Comparison of ENCODE assay signal across 14 cellular contexts in genomic region chr14:90534091-90534837, GRCh38.
DNase-seq lines count a peak whose midpoint lies in the region; ATAC-seq and TF ChIP-seq lines count a peak whose summit lies in the region.
"Had no signal": no experiment of that assay in that cellular context is flagged by ENCODE, and none has a peak within 500 bp of the region (broad histone marks: within the 10 kb centered on the region; RNA-seq: fewer than 3 reads in every experiment).

No MANE protein-coding gene starts in this region.

- no peaks in the 10 kb centered on the region for H3K27me3 ChIP-seq in IMR-90 (ENCODE audit: control insufficient read depth, insufficient read depth, low read length)
- H3K27me3 ChIP-seq in left lung: no peaks in the 10 kb centered on the region
- H3K27me3 ChIP-seq: tibial nerve had no signal

- no peak for TF ChIP-seq RAD21 in IMR-90 (IDR thresholded peaks at IDR 0.05; ENCODE audit: low read length)

- H3K14ac ChIP-seq in IMR-90 (replicated peaks; ENCODE audit: low read depth, low read length): no peak overlapping the region

- H3K27ac Mint-ChIP-seq in Calu3 (ENCODE audit: unreplicated experiment): no peak overlapping the region

- H3K27ac ChIP-seq in IMR-90 (ENCODE audit: insufficient read depth, low read length) (no peak overlapping the region), left lung (no peak overlapping the region)
- H3K27ac ChIP-seq: SK-N-MC, tibial nerve had no signal

- no peak overlapping the region for H4K5ac ChIP-seq in IMR-90 (ENCODE audit: low read depth, low read length)

- no peak for TF ChIP-seq POLR2A in IMR-90 (IDR thresholded peaks at IDR 0.05; ENCODE audit: low read depth, low read length)

- H3K4me3 ChIP-seq in AG10803 (ENCODE audit: low read length): no peak overlapping the region
- H3K4me3 ChIP-seq in IMR-90 (ENCODE audit: insufficient read depth, low read depth, low read length): no peak overlapping the region
- H3K4me3 ChIP-seq in left lung: no peak overlapping the region
- H3K4me3 ChIP-seq: SK-N-MC, tibial nerve had no signal

- no peaks in the 10 kb centered on the region; the same call in 1 of the 2 replicates for H3K9me1 ChIP-seq in IMR-90 (ENCODE audit: insufficient read depth, low read length)

- no peak overlapping the region for H3K18ac ChIP-seq in IMR-90 (ENCODE audit: low read depth, low read length)

- H3K4me1 Mint-ChIP-seq in Calu3 (ENCODE audit: low read depth, unreplicated experiment): peaks cover 17% of the 10 kb centered on the region

- no peak overlapping the region for H2BK15ac ChIP-seq in IMR-90 (ENCODE audit: low read depth, low read length)

- intact Hi-C loops in IMR-90 (cut with micrococcal nuclease) (no loop called here), left lung (cut with DNase I) (no loop called here), Calu3 (cut with micrococcal nuclease; ENCODE audit: unreplicated experiment) (no loop called here)

- H4K20me1 ChIP-seq in IMR-90 (ENCODE audit: insufficient read depth, low read length): no peaks in the 10 kb centered on the region

- CTCF ChIA-PET in IMR-90 (lab: Yijun Ruan, JAX): no interaction called here
- CTCF ChIA-PET in Calu3 (lab: Charles Lee): no interaction called here

- H3K9me3 Mint-ChIP-seq in Calu3 (ENCODE audit: low read depth, unreplicated experiment): no peaks in the 10 kb centered on the region

- peak; percentile 20 for DNase-seq in AG10803 (ENCODE audit: low read depth)
- peak; percentile 22 for DNase-seq in IMR-90
- DNase-seq in astrocyte of the hippocampus (ENCODE audit: low read depth, low spot score): peak; percentile 77
- DNase-seq in left lung: no peak
- DNase-seq in Calu3: no peak
- DNase-seq in NCI-H1436 (lab: John Stamatoyannopoulos, UW): no peak
- no peak for DNase-seq in activated T-cell treated with anti-CD3 and anti-CD28 coated beads, Interleukin-2, amount 50 U/mL, for 48 hours
- DNase-seq: activated CD4-positive, alpha-beta T cell treated with anti-CD3 and anti-CD28 coated beads, Interleukin-2, amount 50 U/mL, for 4 hours; activated naive CD4-positive, alpha-beta T cell treated with anti-CD3 and anti-CD28 coated beads, Interleukin-2, amount 50 U/mL, for 16 hours; AML-193; NCI-H1694 had no signal

- no peak overlapping the region for H3K23ac ChIP-seq in IMR-90 (ENCODE audit: low read depth, low read length)

- peak overlapping the region; percentile 51; the same call in 1 of the 2 replicates for H2AK5ac ChIP-seq in IMR-90 (ENCODE audit: low read depth, low read length)

- dilution Hi-C loops in IMR-90 (cut with HindIII; ENCODE audit: low sequenced_read_pairs, unreplicated experiment): no loop called here

- H3K4me3 Mint-ChIP-seq in Calu3 (ENCODE audit: low read depth, unreplicated experiment): no peak overlapping the region

- H3K4ac ChIP-seq in IMR-90 (ENCODE audit: low read depth, low read length): no peak overlapping the region

- no peak overlapping the region for H2BK20ac ChIP-seq in IMR-90 (ENCODE audit: low read depth, low read length)

- TF ChIP-seq CTCF in AG10803 (conservative IDR thresholded peaks at IDR 0.05; ENCODE audit: low read length) (no peak), IMR-90 (conservative IDR thresholded peaks at IDR 0.05; ENCODE audit: low read depth, low read length) (no peak), left lung (IDR thresholded peaks at IDR 0.05) (no peak), Calu3 (IDR thresholded peaks at IDR 0.05; ENCODE audit: unreplicated experiment) (no peak)

- H3K36me3 Mint-ChIP-seq in Calu3 (ENCODE audit: insufficient read depth, unreplicated experiment): no peaks in the 10 kb centered on the region

- peak overlapping the region; percentile 5 for H2AK9ac ChIP-seq in IMR-90 (replicated peaks; ENCODE audit: low read depth, low read length, poor library complexity)

- H2BK120ac ChIP-seq in IMR-90 (ENCODE audit: low read depth, low read length): 0 out of 2 replicates have a peak overlapping the region, but pooled peaks have one; percentile 27

- no peaks in the 10 kb centered on the region for H3K79me1 ChIP-seq in IMR-90 (ENCODE audit: low read depth in 1 of 2, low read length in 2 of 2)

- no peak overlapping the region for H2BK5ac ChIP-seq in IMR-90 (ENCODE audit: low read depth, low read length, poor library complexity, severe bottlenecking)

- H3K27me3 Mint-ChIP-seq in Calu3 (ENCODE audit: unreplicated experiment): no peaks in the 10 kb centered on the region

- 89% methylated on average over 3 of the region's 19 CpGs; no CpG with 5 or more reads in 1 of the 2 experiments for WGBS in IMR-90 (ENCODE audit: extremely low coverage in 2 of 2, insufficient read length in 1 of 2), 2 experiments

- ATAC-seq in IMR-90 (ENCODE audit: low read depth): peak; percentile 78
- peak; percentile 38 for ATAC-seq in left lung
- no peak for ATAC-seq in HG03520 (IDR thresholded peaks at IDR 0.05; ENCODE audit: unreplicated experiment)

- H3K9ac ChIP-seq in IMR-90 (ENCODE audit: low read depth, low read length): no peak overlapping the region

- in situ Hi-C loops in IMR-90 (cut with MboI; ENCODE audit: low sequenced_read_pairs): no loop called here

- H3K4me2 ChIP-seq in IMR-90 (ENCODE audit: low read depth, low read length): no peak overlapping the region

- H3K4me1 ChIP-seq in IMR-90 (ENCODE audit: control insufficient read depth, insufficient read depth, low read length) (peaks cover 6% of the 10 kb centered on the region), left lung (peaks cover 0 to 17% of the 10 kb centered on the region in 2 donors)

- H3K9me3 ChIP-seq in IMR-90 (ENCODE audit: control insufficient read depth, insufficient read depth, low read length): no peaks in the 10 kb centered on the region
- H3K9me3 ChIP-seq in left lung: no peaks in the 10 kb centered on the region
- H3K9me3 ChIP-seq: tibial nerve had no signal

- H3K36me3 ChIP-seq in IMR-90 (ENCODE audit: control insufficient read depth, insufficient read depth, low read length) (no peaks in the 10 kb centered on the region; the same call in 1 of the 2 replicates), left lung (peaks cover 0 to 5% of the 10 kb centered on the region in 2 donors)

- H4K91ac ChIP-seq in IMR-90 (ENCODE audit: insufficient read depth, low read depth, low read length): peak overlapping the region; percentile 15; the same call in 1 of the 2 replicates

- no peak overlapping the region for H3K56ac ChIP-seq in IMR-90 (ENCODE audit: extremely low read depth, insufficient read depth, low read length)

- H2AFZ ChIP-seq in IMR-90 (replicated peaks; ENCODE audit: low read length, poor library complexity): peak overlapping the region; percentile 57

- BruUV-seq in IMR-90 (replicated peaks; lab: Mats Ljungman, UMichigan) (no TSS peak), Calu3 (replicated peaks; lab: Mats Ljungman, UMichigan) (no TSS peak)

- POLR2A ChIA-PET in IMR-90 (lab: Charles Lee; ENCODE audit: unreplicated experiment): no interaction called here

- H4K8ac ChIP-seq in IMR-90 (ENCODE audit: low read depth in 2 of 2, low read length in 2 of 2): peak overlapping the region in 1 of 2 experiments; percentile 57; a peak in 1 of 4 replicates

TF ChIP-seq in IMR-90, 13 proteins besides CTCF, POLR2A, EP300 and RAD21:
- no peak for TF ChIP-seq CEBPB (IDR thresholded peaks at IDR 0.05; ENCODE audit: low read depth, low read length)
- no peak for TF ChIP-seq CHD1 (IDR thresholded peaks at IDR 0.05; ENCODE audit: low read depth, low read length)
- no peak for TF ChIP-seq FOS (IDR thresholded peaks at IDR 0.05; ENCODE audit: low read depth, low read length)
- TF ChIP-seq RFX5 (IDR thresholded peaks at IDR 0.05; ENCODE audit: low read depth, low read length): no peak
- TF ChIP-seq NFE2L2 (IDR thresholded peaks at IDR 0.05; ENCODE audit: low read depth, low read length): no peak
- TF ChIP-seq SMC3 (IDR thresholded peaks at IDR 0.05; ENCODE audit: low read depth, low read length): no peak
- TF ChIP-seq MXI1 (IDR thresholded peaks at IDR 0.05; ENCODE audit: borderline replicate concordance, low read depth, low read length): no peak

Comparison
In these comparisons a context has a peak if more than half of its experiments do, and no peak if none do; other contexts are left out.
1. DNase-seq: peak in AG10803 (single experiment), IMR-90 (single experiment) and astrocyte of the hippocampus (single experiment); none in left lung (0 of 2), Calu3 (single experiment), NCI-H1436 (single experiment) and activated T-cell treated with anti-CD3 and anti-CD28 coated beads, Interleukin-2, amount 50 U/mL, for 48 hours (0 of 2).